1 cellular context compared by ENCODE assay signal in genomic region chr20:34676642-34677373, GRCh38.
TF ChIP-seq lines count a peak whose summit lies in the region.

TSS of gene PIGU (minus strand) at chr20:34677092. CDS start at chr20:34677085, 7 bp downstream.

TF ChIP-seq in K562, 482 proteins besides CTCF, POLR2A, EP300 and RAD21 (continued from another document):
- TF ChIP-seq, protein P1, sequence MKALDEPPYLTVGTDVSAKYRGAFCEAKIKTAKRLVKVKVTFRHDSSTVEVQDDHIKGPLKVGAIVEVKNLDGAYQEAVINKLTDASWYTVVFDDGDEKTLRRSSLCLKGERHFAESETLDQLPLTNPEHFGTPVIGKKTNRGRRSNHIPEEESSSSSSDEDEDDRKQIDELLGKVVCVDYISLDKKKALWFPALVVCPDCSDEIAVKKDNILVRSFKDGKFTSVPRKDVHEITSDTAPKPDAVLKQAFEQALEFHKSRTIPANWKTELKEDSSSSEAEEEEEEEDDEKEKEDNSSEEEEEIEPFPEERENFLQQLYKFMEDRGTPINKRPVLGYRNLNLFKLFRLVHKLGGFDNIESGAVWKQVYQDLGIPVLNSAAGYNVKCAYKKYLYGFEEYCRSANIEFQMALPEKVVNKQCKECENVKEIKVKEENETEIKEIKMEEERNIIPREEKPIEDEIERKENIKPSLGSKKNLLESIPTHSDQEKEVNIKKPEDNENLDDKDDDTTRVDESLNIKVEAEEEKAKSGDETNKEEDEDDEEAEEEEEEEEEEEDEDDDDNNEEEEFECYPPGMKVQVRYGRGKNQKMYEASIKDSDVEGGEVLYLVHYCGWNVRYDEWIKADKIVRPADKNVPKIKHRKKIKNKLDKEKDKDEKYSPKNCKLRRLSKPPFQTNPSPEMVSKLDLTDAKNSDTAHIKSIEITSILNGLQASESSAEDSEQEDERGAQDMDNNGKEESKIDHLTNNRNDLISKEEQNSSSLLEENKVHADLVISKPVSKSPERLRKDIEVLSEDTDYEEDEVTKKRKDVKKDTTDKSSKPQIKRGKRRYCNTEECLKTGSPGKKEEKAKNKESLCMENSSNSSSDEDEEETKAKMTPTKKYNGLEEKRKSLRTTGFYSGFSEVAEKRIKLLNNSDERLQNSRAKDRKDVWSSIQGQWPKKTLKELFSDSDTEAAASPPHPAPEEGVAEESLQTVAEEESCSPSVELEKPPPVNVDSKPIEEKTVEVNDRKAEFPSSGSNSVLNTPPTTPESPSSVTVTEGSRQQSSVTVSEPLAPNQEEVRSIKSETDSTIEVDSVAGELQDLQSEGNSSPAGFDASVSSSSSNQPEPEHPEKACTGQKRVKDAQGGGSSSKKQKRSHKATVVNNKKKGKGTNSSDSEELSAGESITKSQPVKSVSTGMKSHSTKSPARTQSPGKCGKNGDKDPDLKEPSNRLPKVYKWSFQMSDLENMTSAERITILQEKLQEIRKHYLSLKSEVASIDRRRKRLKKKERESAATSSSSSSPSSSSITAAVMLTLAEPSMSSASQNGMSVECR (CRISPR knock-in tag; IDR thresholded peaks at IDR 0.05): peak; percentile 97
- TF ChIP-seq POLR2AphosphoS2 (IDR thresholded peaks at IDR 0.05; ENCODE audit: low read length) (peak; percentile 65; the same call in 1 of the 2 replicates), IRF2 (CRISPR knock-in tag; IDR thresholded peaks at IDR 0.05) (no peak), LARP7 (IDR thresholded peaks at IDR 0.05) (no peak), POLR2AphosphoS5 (IDR thresholded peaks at IDR 0.05; ENCODE audit: control insufficient read depth, insufficient read depth, low read depth, low read length) (peak; percentile 64; the same call in 1 of the 2 replicates), SMARCE1 (IDR thresholded peaks at IDR 0.05) (0 out of 2 replicates have a peak, but pooled peaks have one; percentile 55), GTF2F1 (IDR thresholded peaks at IDR 0.05; ENCODE audit: low read depth, low read length) (0 out of 2 replicates have a peak, but pooled peaks have one; percentile 40), MAZ (CRISPR knock-in tag; conservative IDR thresholded peaks at IDR 0.05 in 1 of 2, IDR thresholded peaks at IDR 0.05 in 1 of 2) (peak; percentile 99 to 100), IFI16 (CRISPR knock-in tag; IDR thresholded peaks at IDR 0.05) (no peak), ZBTB1 (CRISPR knock-in tag; IDR thresholded peaks at IDR 0.05; ENCODE audit: borderline replicate concordance, low read depth) (peak; percentile 57; the same call in 1 of the 2 replicates), TEAD2 (tag; IDR thresholded peaks at IDR 0.05) (no peak), NRF1 (conservative IDR thresholded peaks at IDR 0.05 in 1 of 2, IDR thresholded peaks at IDR 0.05 in 1 of 2) (peak; percentile 84 to 86)
